9 cellular contexts compared by ENCODE assay signal in genomic region chr6:166989427-166990034, GRCh38. TPM values are rescaled to one million over a fixed set of nuclear protein-coding genes. Genes with fewer than 3 reads are reported as not detected.
DNase-seq lines count a peak whose midpoint lies in the region; ATAC-seq and TF ChIP-seq lines count a peak whose summit lies in the region.
"Had no signal": no experiment of that assay in that cellular context is flagged by ENCODE, and none has a peak within 500 bp of the region (broad histone marks: within the 10 kb centered on the region; RNA-seq: fewer than 3 reads in every experiment).

No MANE protein-coding gene starts in this region.

- intact Hi-C loops in esophagus squamous epithelium (cut with DNase I): loop anchor here (10.0 kb wide), 1 partner anchor 215 kb away; no protein-coding TSS in a partner anchor

- no peak overlapping the region for H3K27ac ChIP-seq in esophagus squamous epithelium
- H3K27ac ChIP-seq: SK-N-MC had no signal

- no peaks in the 10 kb centered on the region for H3K9me3 Mint-ChIP-seq in osteocyte (ENCODE audit: unreplicated experiment)
- no peaks in the 10 kb centered on the region for H3K9me3 Mint-ChIP-seq in activated naive CD8-positive, alpha-beta T cell treated with anti-CD3 and anti-CD28 coated beads, Interleukin-2, amount 50 U/mL, for 24 hours

- 60 to 65% methylated on average over 9 to 10 of the region's 10 CpGs for WGBS in esophagus squamous epithelium, 2 donors

- H3K4me1 ChIP-seq in esophagus squamous epithelium: no peaks in the 10 kb centered on the region

- no peaks in the 10 kb centered on the region for H3K36me3 Mint-ChIP-seq in osteocyte (ENCODE audit: unreplicated experiment)
- H3K36me3 Mint-ChIP-seq in activated naive CD8-positive, alpha-beta T cell treated with anti-CD3 and anti-CD28 coated beads, Interleukin-2, amount 50 U/mL, for 24 hours (ENCODE audit: low read depth): peaks cover 24% of the 10 kb centered on the region

- no peak overlapping the region for H3K4me3 ChIP-seq in epithelial cell of proximal tubule (ENCODE audit: low read depth, low read length)
- no peak overlapping the region for H3K4me3 ChIP-seq in esophagus squamous epithelium
- H3K4me3 ChIP-seq: SK-N-MC had no signal

- no peaks in the 10 kb centered on the region for H3K27me3 Mint-ChIP-seq in osteocyte (ENCODE audit: unreplicated experiment)
- no peaks in the 10 kb centered on the region for H3K27me3 Mint-ChIP-seq in activated naive CD8-positive, alpha-beta T cell treated with anti-CD3 and anti-CD28 coated beads, Interleukin-2, amount 50 U/mL, for 24 hours

- DNase-seq in D341Med (ENCODE audit: low spot score) (peak; percentile 46), KG1 (lab: John Stamatoyannopoulos, UW) (peak; percentile 32), epithelial cell of proximal tubule (ENCODE audit: low read depth) (peak; percentile 9), osteocyte (ENCODE audit: extremely low spot score, unreplicated experiment) (no peak), esophagus squamous epithelium (lab: John Stamatoyannopoulos, UW) (no peak)
- peak; percentile 30 to 64 for DNase-seq in activated CD4-positive, alpha-beta T cell treated with anti-CD3 and anti-CD28 coated beads for 4 hours
- no peak for DNase-seq in activated naive CD8-positive, alpha-beta T cell treated with anti-CD3 and anti-CD28 coated beads, Interleukin-2, amount 50 U/mL, for 24 hours

- TF ChIP-seq POLR2A in esophagus squamous epithelium (IDR thresholded peaks at IDR 0.05): no peak

- no peaks in the 10 kb centered on the region for H3K4me1 Mint-ChIP-seq in osteocyte (ENCODE audit: unreplicated experiment)
- peaks cover 4% of the 10 kb centered on the region for H3K4me1 Mint-ChIP-seq in activated naive CD8-positive, alpha-beta T cell treated with anti-CD3 and anti-CD28 coated beads, Interleukin-2, amount 50 U/mL, for 24 hours

- H3K4me3 Mint-ChIP-seq in osteocyte (ENCODE audit: unreplicated experiment): no peak overlapping the region
- no peak overlapping the region for H3K4me3 Mint-ChIP-seq in activated naive CD8-positive, alpha-beta T cell treated with anti-CD3 and anti-CD28 coated beads, Interleukin-2, amount 50 U/mL, for 24 hours

- ATAC-seq in GM19351 (IDR thresholded peaks at IDR 0.05; ENCODE audit: unreplicated experiment): peak; percentile 77
- no peak for ATAC-seq in activated naive CD8-positive, alpha-beta T cell treated with anti-CD3 and anti-CD28 coated beads, Interleukin-2, amount 50 U/mL, for 24 hours

- no peaks in the 10 kb centered on the region for H3K9me3 ChIP-seq in esophagus squamous epithelium

- no peak overlapping the region for H3K27ac Mint-ChIP-seq in osteocyte (ENCODE audit: unreplicated experiment)
- H3K27ac Mint-ChIP-seq in activated naive CD8-positive, alpha-beta T cell treated with anti-CD3 and anti-CD28 coated beads, Interleukin-2, amount 50 U/mL, for 24 hours: no peak overlapping the region

- no peaks in the 10 kb centered on the region for H3K27me3 ChIP-seq in esophagus squamous epithelium

- TF ChIP-seq CTCF in epithelial cell of proximal tubule (conservative IDR thresholded peaks at IDR 0.05; ENCODE audit: low read depth, low read length) (peak; percentile 67), osteocyte (IDR thresholded peaks at IDR 0.05) (peak; percentile 53), esophagus squamous epithelium (IDR thresholded peaks at IDR 0.05) (peak in 3 of 6 experiments; percentile 11 to 54 (median 31))

- H3K36me3 ChIP-seq in esophagus squamous epithelium: no peaks in the 10 kb centered on the region

RNA-seq across cellular contexts. Expression of gene CEP43, which starts 9.7 kb away (rescaled TPM):
- total RNA-seq in epithelial cell of proximal tubule: 13.8 and 20.6 TPM in 2 replicates
- total RNA-seq in osteocyte: 16.0 and 18.3 TPM in 2 replicates
- total RNA-seq in esophagus squamous epithelium: 10 to 100 TPM; 13.0 to 18.6 (median 13.3) TPM

RNA-seq across cellular contexts. Expression of gene RNASET2, which starts 33.2 kb away (rescaled TPM):
- total RNA-seq in epithelial cell of proximal tubule (57.7 and 358 TPM in 2 replicates), osteocyte (20.3 and 22.3 TPM in 2 replicates), esophagus squamous epithelium (10 to 100 TPM; 29.1 to 56.7 (median 41.2) TPM)

Comparison
In these comparisons a context has a peak if more than half of its experiments do, and no peak if none do; other contexts are left out.
1. DNase-seq: peak in D341Med (single experiment), KG1 (single experiment), activated CD4-positive, alpha-beta T cell treated with anti-CD3 and anti-CD28 coated beads for 4 hours (2 of 2) and epithelial cell of proximal tubule (single experiment); none in osteocyte (single experiment), esophagus squamous epithelium (single experiment) and activated naive CD8-positive, alpha-beta T cell treated with anti-CD3 and anti-CD28 coated beads, Interleukin-2, amount 50 U/mL, for 24 hours (single experiment).